2 cellular contexts compared by ENCODE assay signal in the genomic region with DNA sequence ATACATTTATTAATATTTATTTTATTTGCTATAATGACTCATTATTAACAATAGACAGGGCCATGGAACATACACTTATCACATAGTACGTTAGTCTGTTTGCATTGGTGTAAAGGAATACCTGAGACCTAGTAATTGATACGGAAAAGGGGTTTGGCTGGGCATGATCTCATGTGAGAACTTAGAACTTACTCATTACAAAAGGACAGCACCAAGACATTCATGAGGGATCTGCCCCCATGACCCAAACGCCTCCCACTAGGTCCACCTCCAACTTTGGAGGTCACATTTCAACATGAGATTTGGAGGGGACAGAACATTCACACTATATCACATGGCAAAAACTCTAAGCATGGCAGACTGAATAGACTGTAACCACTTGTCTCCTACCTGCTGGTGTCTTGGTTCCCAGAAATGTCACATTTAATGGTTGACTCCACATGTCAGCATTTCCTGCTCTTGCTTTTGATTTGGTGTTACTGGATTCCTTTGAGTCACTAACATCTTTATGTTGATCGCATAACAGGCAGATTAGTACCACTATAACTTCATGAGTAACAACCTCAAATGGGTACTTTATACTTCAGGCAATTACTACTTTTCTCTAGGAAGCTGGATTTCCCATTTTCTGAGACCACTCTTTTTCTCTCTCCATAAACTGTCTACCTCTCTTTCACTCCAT.
TF ChIP-seq lines count a peak whose summit lies in the region.

No MANE protein-coding gene starts in this region.

TF ChIP-seq in IMR-90, 13 proteins besides CTCF, POLR2A, EP300 and RAD21:
- TF ChIP-seq CEBPB (IDR thresholded peaks at IDR 0.05; ENCODE audit: low read depth, low read length) (no peak), RFX5 (IDR thresholded peaks at IDR 0.05; ENCODE audit: low read depth, low read length) (no peak), MAZ (IDR thresholded peaks at IDR 0.05; ENCODE audit: borderline replicate concordance, low read depth, low read length) (no peak), CHD1 (IDR thresholded peaks at IDR 0.05; ENCODE audit: low read depth, low read length) (no peak), SMC3 (IDR thresholded peaks at IDR 0.05; ENCODE audit: low read depth, low read length) (no peak), FOS (IDR thresholded peaks at IDR 0.05; ENCODE audit: low read depth, low read length) (no peak), RCOR1 (IDR thresholded peaks at IDR 0.05; ENCODE audit: insufficient replicate concordance, low read length) (no peak), BHLHE40 (IDR thresholded peaks at IDR 0.05; ENCODE audit: low read depth, low read length) (no peak), MAFK (IDR thresholded peaks at IDR 0.05; ENCODE audit: low read depth, low read length) (no peak), MXI1 (IDR thresholded peaks at IDR 0.05; ENCODE audit: borderline replicate concordance, low read depth, low read length) (no peak), NFE2L2 (IDR thresholded peaks at IDR 0.05; ENCODE audit: low read depth, low read length) (no peak)
- TF ChIP-seq, protein P1, sequence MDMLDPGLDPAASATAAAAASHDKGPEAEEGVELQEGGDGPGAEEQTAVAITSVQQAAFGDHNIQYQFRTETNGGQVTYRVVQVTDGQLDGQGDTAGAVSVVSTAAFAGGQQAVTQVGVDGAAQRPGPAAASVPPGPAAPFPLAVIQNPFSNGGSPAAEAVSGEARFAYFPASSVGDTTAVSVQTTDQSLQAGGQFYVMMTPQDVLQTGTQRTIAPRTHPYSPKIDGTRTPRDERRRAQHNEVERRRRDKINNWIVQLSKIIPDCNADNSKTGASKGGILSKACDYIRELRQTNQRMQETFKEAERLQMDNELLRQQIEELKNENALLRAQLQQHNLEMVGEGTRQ (IDR thresholded peaks at IDR 0.05; ENCODE audit: low read depth, low read length) = no peak

TF ChIP-seq in K562, 482 proteins besides CTCF, POLR2A, EP300 and RAD21 (continues in another document):
- TF ChIP-seq LCOR (CRISPR knock-in tag; IDR thresholded peaks at IDR 0.05) = no peak
- no peak for TF ChIP-seq CBFA2T3 (IDR thresholded peaks at IDR 0.05)
- no peak for TF ChIP-seq FOXK1 (CRISPR knock-in tag; IDR thresholded peaks at IDR 0.05; ENCODE audit: borderline replicate concordance)
- TF ChIP-seq ZNF175 (CRISPR knock-in tag; IDR thresholded peaks at IDR 0.05; ENCODE audit: low read depth) = 0 out of 2 replicates have a peak, but pooled peaks have one; percentile 48
- TF ChIP-seq, protein P2, sequence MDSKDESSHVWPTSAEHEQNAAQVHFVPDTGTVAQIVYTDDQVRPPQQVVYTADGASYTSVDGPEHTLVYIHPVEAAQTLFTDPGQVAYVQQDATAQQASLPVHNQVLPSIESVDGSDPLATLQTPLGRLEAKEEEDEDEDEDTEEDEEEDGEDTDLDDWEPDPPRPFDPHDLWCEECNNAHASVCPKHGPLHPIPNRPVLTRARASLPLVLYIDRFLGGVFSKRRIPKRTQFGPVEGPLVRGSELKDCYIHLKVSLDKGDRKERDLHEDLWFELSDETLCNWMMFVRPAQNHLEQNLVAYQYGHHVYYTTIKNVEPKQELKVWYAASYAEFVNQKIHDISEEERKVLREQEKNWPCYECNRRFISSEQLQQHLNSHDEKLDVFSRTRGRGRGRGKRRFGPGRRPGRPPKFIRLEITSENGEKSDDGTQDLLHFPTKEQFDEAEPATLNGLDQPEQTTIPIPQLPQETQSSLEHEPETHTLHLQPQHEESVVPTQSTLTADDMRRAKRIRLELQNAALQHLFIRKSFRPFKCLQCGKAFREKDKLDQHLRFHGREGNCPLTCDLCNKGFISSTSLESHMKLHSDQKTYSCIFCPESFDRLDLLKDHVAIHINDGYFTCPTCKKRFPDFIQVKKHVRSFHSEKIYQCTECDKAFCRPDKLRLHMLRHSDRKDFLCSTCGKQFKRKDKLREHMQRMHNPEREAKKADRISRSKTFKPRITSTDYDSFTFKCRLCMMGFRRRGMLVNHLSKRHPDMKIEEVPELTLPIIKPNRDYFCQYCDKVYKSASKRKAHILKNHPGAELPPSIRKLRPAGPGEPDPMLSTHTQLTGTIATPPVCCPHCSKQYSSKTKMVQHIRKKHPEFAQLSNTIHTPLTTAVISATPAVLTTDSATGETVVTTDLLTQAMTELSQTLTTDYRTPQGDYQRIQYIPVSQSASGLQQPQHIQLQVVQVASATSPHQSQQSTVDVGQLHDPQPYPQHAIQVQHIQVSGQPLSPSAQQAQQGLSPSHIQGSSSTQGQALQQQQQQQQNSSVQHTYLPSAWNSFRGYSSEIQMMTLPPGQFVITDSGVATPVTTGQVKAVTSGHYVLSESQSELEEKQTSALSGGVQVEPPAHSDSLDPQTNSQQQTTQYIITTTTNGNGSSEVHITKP (IDR thresholded peaks at IDR 0.05; ENCODE audit: partially characterized antibody) = peak; percentile 28
- TF ChIP-seq SNIP1 (IDR thresholded peaks at IDR 0.05; ENCODE audit: low read depth) = no peak
- TF ChIP-seq, protein P3, sequence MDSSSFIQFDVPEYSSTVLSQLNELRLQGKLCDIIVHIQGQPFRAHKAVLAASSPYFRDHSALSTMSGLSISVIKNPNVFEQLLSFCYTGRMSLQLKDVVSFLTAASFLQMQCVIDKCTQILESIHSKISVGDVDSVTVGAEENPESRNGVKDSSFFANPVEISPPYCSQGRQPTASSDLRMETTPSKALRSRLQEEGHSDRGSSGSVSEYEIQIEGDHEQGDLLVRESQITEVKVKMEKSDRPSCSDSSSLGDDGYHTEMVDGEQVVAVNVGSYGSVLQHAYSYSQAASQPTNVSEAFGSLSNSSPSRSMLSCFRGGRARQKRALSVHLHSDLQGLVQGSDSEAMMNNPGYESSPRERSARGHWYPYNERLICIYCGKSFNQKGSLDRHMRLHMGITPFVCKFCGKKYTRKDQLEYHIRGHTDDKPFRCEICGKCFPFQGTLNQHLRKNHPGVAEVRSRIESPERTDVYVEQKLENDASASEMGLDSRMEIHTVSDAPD (CRISPR knock-in tag; IDR thresholded peaks at IDR 0.05) = no peak
- no peak for TF ChIP-seq HMGN3 (IDR thresholded peaks at IDR 0.05; ENCODE audit: borderline replicate concordance, extremely low read depth, insufficient read length, low read depth, low read length)
- no peak for TF ChIP-seq HIVEP1 (CRISPR knock-in tag; IDR thresholded peaks at IDR 0.05)
- TF ChIP-seq PTTG1 (tag; IDR thresholded peaks at IDR 0.05; ENCODE audit: low read depth) = no peak
- no peak for TF ChIP-seq NCOA4 (IDR thresholded peaks at IDR 0.05; ENCODE audit: partially characterized antibody)
- peak; percentile 12; the same call in 1 of the 2 replicates for TF ChIP-seq DMBX1 (CRISPR knock-in tag; IDR thresholded peaks at IDR 0.05; ENCODE audit: borderline replicate concordance)
- TF ChIP-seq CEBPG (CRISPR knock-in tag; IDR thresholded peaks at IDR 0.05) = no peak
- TF ChIP-seq CEBPG (tag; conservative IDR thresholded peaks at IDR 0.05 in 1 of 2, IDR thresholded peaks at IDR 0.05 in 1 of 2) = no peak
- no peak for TF ChIP-seq SRSF3 (IDR thresholded peaks at IDR 0.05; ENCODE audit: insufficient read depth, low read length)
- TF ChIP-seq ZBTB8A (IDR thresholded peaks at IDR 0.05; ENCODE audit: partially characterized antibody) = no peak
- no peak for TF ChIP-seq RBM39 (optimal IDR thresholded peaks at IDR 0.05; ENCODE audit: low read depth, low read length)
- no peak for TF ChIP-seq CREBBP (IDR thresholded peaks at IDR 0.05; ENCODE audit: low read depth, low read length)
- TF ChIP-seq, protein P4, sequence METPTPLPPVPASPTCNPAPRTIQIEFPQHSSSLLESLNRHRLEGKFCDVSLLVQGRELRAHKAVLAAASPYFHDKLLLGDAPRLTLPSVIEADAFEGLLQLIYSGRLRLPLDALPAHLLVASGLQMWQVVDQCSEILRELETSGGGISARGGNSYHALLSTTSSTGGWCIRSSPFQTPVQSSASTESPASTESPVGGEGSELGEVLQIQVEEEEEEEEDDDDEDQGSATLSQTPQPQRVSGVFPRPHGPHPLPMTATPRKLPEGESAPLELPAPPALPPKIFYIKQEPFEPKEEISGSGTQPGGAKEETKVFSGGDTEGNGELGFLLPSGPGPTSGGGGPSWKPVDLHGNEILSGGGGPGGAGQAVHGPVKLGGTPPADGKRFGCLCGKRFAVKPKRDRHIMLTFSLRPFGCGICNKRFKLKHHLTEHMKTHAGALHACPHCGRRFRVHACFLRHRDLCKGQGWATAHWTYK (CRISPR knock-in tag; IDR thresholded peaks at IDR 0.05) = no peak
- TF ChIP-seq NR2C1 (IDR thresholded peaks at IDR 0.05) = no peak
- TF ChIP-seq NR2C1 (tag; IDR thresholded peaks at IDR 0.05) = peak; percentile 22; the same call in 1 of the 2 replicates
- no peak for TF ChIP-seq RBM17 (IDR thresholded peaks at IDR 0.05; ENCODE audit: borderline replicate concordance, low read depth, low read length)
- no peak for TF ChIP-seq DPF2 (IDR thresholded peaks at IDR 0.05)
- TF ChIP-seq TBL1XR1 (IDR thresholded peaks at IDR 0.05; ENCODE audit: low read length in 2 of 2) = no peak
- TF ChIP-seq, protein P5, sequence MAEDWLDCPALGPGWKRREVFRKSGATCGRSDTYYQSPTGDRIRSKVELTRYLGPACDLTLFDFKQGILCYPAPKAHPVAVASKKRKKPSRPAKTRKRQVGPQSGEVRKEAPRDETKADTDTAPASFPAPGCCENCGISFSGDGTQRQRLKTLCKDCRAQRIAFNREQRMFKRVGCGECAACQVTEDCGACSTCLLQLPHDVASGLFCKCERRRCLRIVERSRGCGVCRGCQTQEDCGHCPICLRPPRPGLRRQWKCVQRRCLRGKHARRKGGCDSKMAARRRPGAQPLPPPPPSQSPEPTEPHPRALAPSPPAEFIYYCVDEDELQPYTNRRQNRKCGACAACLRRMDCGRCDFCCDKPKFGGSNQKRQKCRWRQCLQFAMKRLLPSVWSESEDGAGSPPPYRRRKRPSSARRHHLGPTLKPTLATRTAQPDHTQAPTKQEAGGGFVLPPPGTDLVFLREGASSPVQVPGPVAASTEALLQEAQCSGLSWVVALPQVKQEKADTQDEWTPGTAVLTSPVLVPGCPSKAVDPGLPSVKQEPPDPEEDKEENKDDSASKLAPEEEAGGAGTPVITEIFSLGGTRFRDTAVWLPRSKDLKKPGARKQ (CRISPR knock-in tag; IDR thresholded peaks at IDR 0.05) = no peak
- no peak for TF ChIP-seq HNRNPK (IDR thresholded peaks at IDR 0.05; ENCODE audit: low read depth, low read length, poor library complexity, severe bottlenecking)
- TF ChIP-seq ZNF589 (CRISPR knock-in tag; IDR thresholded peaks at IDR 0.05; ENCODE audit: low read depth) = peak; percentile 86; the same call in 1 of the 2 replicates
- no peak for TF ChIP-seq SIN3B (IDR thresholded peaks at IDR 0.05; ENCODE audit: low read depth)
- no peak for TF ChIP-seq RCOR1 (IDR thresholded peaks at IDR 0.05; ENCODE audit: borderline replicate concordance in 1 of 2, low read depth in 2 of 2, low read length in 2 of 2)
- TF ChIP-seq SMAD2 (IDR thresholded peaks at IDR 0.05; ENCODE audit: low read depth, low read length) = no peak
- TF ChIP-seq, protein P6, sequence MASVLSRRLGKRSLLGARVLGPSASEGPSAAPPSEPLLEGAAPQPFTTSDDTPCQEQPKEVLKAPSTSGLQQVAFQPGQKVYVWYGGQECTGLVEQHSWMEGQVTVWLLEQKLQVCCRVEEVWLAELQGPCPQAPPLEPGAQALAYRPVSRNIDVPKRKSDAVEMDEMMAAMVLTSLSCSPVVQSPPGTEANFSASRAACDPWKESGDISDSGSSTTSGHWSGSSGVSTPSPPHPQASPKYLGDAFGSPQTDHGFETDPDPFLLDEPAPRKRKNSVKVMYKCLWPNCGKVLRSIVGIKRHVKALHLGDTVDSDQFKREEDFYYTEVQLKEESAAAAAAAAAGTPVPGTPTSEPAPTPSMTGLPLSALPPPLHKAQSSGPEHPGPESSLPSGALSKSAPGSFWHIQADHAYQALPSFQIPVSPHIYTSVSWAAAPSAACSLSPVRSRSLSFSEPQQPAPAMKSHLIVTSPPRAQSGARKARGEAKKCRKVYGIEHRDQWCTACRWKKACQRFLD (CRISPR knock-in tag; IDR thresholded peaks at IDR 0.05) = peak; percentile 56; the same call in 1 of the 2 replicates
- no peak for TF ChIP-seq ETV6 (IDR thresholded peaks at IDR 0.05; ENCODE audit: borderline replicate concordance in 1 of 2, low read depth in 2 of 2, low read length in 1 of 2)
- TF ChIP-seq ETV6 (CRISPR knock-in tag; IDR thresholded peaks at IDR 0.05; ENCODE audit: borderline replicate concordance) = no peak
- TF ChIP-seq, protein P7, sequence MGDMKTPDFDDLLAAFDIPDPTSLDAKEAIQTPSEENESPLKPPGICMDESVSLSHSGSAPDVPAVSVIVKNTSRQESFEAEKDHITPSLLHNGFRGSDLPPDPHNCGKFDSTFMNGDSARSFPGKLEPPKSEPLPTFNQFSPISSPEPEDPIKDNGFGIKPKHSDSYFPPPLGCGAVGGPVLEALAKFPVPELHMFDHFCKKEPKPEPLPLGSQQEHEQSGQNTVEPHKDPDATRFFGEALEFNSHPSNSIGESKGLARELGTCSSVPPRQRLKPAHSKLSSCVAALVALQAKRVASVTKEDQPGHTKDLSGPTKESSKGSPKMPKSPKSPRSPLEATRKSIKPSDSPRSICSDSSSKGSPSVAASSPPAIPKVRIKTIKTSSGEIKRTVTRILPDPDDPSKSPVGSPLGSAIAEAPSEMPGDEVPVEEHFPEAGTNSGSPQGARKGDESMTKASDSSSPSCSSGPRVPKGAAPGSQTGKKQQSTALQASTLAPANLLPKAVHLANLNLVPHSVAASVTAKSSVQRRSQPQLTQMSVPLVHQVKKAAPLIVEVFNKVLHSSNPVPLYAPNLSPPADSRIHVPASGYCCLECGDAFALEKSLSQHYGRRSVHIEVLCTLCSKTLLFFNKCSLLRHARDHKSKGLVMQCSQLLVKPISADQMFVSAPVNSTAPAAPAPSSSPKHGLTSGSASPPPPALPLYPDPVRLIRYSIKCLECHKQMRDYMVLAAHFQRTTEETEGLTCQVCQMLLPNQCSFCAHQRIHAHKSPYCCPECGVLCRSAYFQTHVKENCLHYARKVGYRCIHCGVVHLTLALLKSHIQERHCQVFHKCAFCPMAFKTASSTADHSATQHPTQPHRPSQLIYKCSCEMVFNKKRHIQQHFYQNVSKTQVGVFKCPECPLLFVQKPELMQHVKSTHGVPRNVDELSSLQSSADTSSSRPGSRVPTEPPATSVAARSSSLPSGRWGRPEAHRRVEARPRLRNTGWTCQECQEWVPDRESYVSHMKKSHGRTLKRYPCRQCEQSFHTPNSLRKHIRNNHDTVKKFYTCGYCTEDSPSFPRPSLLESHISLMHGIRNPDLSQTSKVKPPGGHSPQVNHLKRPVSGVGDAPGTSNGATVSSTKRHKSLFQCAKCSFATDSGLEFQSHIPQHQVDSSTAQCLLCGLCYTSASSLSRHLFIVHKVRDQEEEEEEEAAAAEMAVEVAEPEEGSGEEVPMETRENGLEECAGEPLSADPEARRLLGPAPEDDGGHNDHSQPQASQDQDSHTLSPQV (IDR thresholded peaks at IDR 0.05) = peak; percentile 55; the same call in 1 of the 2 replicates
- no peak for TF ChIP-seq SRSF7 (optimal IDR thresholded peaks at IDR 0.05; ENCODE audit: low read depth, low read length)
- TF ChIP-seq ZNF584 (CRISPR knock-in tag; IDR thresholded peaks at IDR 0.05; ENCODE audit: low read depth) = no peak
- TF ChIP-seq RBM15 (IDR thresholded peaks at IDR 0.05; ENCODE audit: insufficient read depth, low read length) = no peak
- no peak for TF ChIP-seq TAF7 (tag; IDR thresholded peaks at IDR 0.05)
- no peak for TF ChIP-seq TRIM28 (IDR thresholded peaks at IDR 0.05)
- no peak for TF ChIP-seq ZNF224 (CRISPR knock-in tag; IDR thresholded peaks at IDR 0.05)
- no peak for TF ChIP-seq ZNF121 (CRISPR knock-in tag; conservative IDR thresholded peaks at IDR 0.05)
